Comparison of ENCODE assay signal across 23 cellular contexts in the genomic region with DNA sequence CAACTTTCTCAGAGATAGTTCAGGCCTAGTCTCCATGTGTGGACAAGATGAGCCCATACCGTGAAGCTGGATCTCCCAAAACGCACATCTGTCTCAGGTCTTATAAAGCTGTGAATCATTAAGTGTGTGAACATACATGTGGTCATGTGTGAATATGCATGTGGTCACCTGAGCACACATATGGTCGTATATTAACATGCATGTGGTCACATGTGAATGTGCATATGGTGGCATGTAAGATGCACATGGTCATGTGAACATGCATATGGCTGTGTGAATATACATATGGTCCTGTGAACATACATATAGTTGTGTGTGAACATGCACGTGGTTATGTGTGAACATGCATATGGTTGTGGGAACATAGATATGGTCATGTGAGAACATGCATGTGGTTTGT.
A peak's percentile ranks its signal among the peaks of the same experiment; 100 is the strongest.
DNase-seq lines count a peak whose midpoint lies in the region; ATAC-seq, FAIRE-seq and TF ChIP-seq lines count a peak whose summit lies in the region.
"Had no signal": no experiment of that assay in that cellular context is flagged by ENCODE, and none has a peak within 500 bp of the region (broad histone marks: within the 10 kb centered on the region; RNA-seq: fewer than 3 reads in every experiment).

No MANE protein-coding gene starts in this region.

- in situ Hi-C loops in HepG2 (cut with HindIII; ENCODE audit: extremely low pct_ligation_motif_present, low pct_unique_long_range_greater_than_20kb): no loop called here

- H3K9me3 Mint-ChIP-seq in activated CD8-positive, alpha-beta T cell treated with anti-CD3 and anti-CD28 coated beads for 36 hours: no peaks in the 10 kb centered on the region
- H3K9me3 Mint-ChIP-seq: CD4-positive, alpha-beta T cell; CD8-positive, alpha-beta T cell had no signal

- TF ChIP-seq EP300 in HepG2 (IDR thresholded peaks at IDR 0.05; ENCODE audit: low read depth in 2 of 2, low read length in 2 of 2) (no peak), HepG2 (CRISPR knock-in tag; IDR thresholded peaks at IDR 0.05; ENCODE audit: borderline replicate concordance) (no peak)

- CTCF ChIA-PET in HepG2 (lab: Yijun Ruan, JAX; ENCODE audit: low intra/inter-chr PET ratio, low total read pairs): no interaction called here
- CTCF ChIA-PET in activated CD8-positive, alpha-beta T cell treated with anti-CD3 and anti-CD28 coated beads for 36 hours (lab: Charles Lee): interaction anchor here (1.2 kb wide), 1 partner anchor 10 kb away, joined by 3 read pairs; no protein-coding TSS in a partner anchor

- no TSS peak for BruUV-seq in HepG2 (replicated peaks; lab: Mats Ljungman, UMichigan)

- H3K9me3 ChIP-seq in HepG2 (ENCODE audit: low read length) (no peaks in the 10 kb centered on the region), right lobe of liver (no peaks in the 10 kb centered on the region)
- H3K9me3 ChIP-seq: A549; BLaER1 treated with 17β-estradiol and CSF1 and Interleukin-3, amounts not matched to agents 10 nM and 100 nM; Caco-2 had no signal

- H3K27ac ChIP-seq in HepG2 (ENCODE audit: extremely low read length, insufficient read depth, low read length): no peak overlapping the region
- no peak overlapping the region for H3K27ac ChIP-seq in right lobe of liver
- H3K27ac ChIP-seq: 22Rv1, A549, C4-2B had no signal

- H3K4me3 Mint-ChIP-seq in activated CD8-positive, alpha-beta T cell treated with anti-CD3 and anti-CD28 coated beads for 36 hours: no peak overlapping the region
- H3K4me3 Mint-ChIP-seq: B cell; CD4-positive, alpha-beta T cell; CD8-positive, alpha-beta T cell had no signal

- no peak overlapping the region for H3K9ac ChIP-seq in HepG2 (ENCODE audit: insufficient read depth, low read depth, low read length)
- H3K9ac ChIP-seq: BLaER1 treated with 17β-estradiol and CSF1 and Interleukin-3, amounts not matched to agents 10 nM and 100 nM had no signal

- TF ChIP-seq CTCF in HepG2 (CRISPR knock-in tag; IDR thresholded peaks at IDR 0.05) (no peak), right lobe of liver (IDR thresholded peaks at IDR 0.05) (no peak)
- TF ChIP-seq CTCF in activated CD8-positive, alpha-beta T cell treated with anti-CD3 and anti-CD28 coated beads for 36 hours (IDR thresholded peaks at IDR 0.05): no peak

- H3K4me2 ChIP-seq in HepG2 (ENCODE audit: low read depth, low read length): no peak overlapping the region
- H3K4me2 ChIP-seq: A549 had no signal

- H3K27me3 ChIP-seq in HepG2 (ENCODE audit: control insufficient read depth in 1 of 2, insufficient read depth in 2 of 2, low read length in 2 of 2): no peaks in the 10 kb centered on the region
- no peaks in the 10 kb centered on the region for H3K27me3 ChIP-seq in right lobe of liver
- H3K27me3 ChIP-seq: BLaER1 treated with 17β-estradiol and CSF1 and Interleukin-3, amounts not matched to agents 10 nM and 100 nM had no signal

- FAIRE-seq in HepG2 (lab: Jason Lieb, UNC) (no peak), HTR-8/SVneo (lab: Jason Lieb, UNC) (peak; percentile 33)
- FAIRE-seq: A549, D721Med, G401.6, GM12892, GM18507 had no signal

- H3K4me1 Mint-ChIP-seq in activated CD8-positive, alpha-beta T cell treated with anti-CD3 and anti-CD28 coated beads for 36 hours (ENCODE audit: low read depth): no peaks in the 10 kb centered on the region

- DNase-seq in HepG2 (ENCODE audit: low spot score) (no peak), right lobe of liver (no peak), HTR-8/SVneo (ENCODE audit: insufficient read length, low spot score) (no peak), dedifferentiated amniotic fluid mesenchymal stem cell (ENCODE audit: extremely low spot score) (peak; percentile 3), NCI-H345 (lab: John Stamatoyannopoulos, UW) (no peak)
- no peak for DNase-seq in activated CD8-positive, alpha-beta T cell treated with anti-CD3 and anti-CD28 coated beads for 36 hours
- DNase-seq: AML-193; Caco-2; Calu3; CD4-positive, alpha-beta T cell; CD8-positive, alpha-beta T cell; DMS79 treated with DMSO at 0.1 percent for 48 hours; GF-D8 had no signal

- no peak overlapping the region for H3K27ac Mint-ChIP-seq in activated CD8-positive, alpha-beta T cell treated with anti-CD3 and anti-CD28 coated beads for 36 hours
- H3K27ac Mint-ChIP-seq: B cell; CD4-positive, alpha-beta T cell; CD8-positive, alpha-beta T cell had no signal

- no peak for TF ChIP-seq RAD21 in HepG2 (CRISPR knock-in tag; IDR thresholded peaks at IDR 0.05)

- intact Hi-C loops in HepG2 (cut with micrococcal nuclease; ENCODE audit: unreplicated experiment): no loop called here
- intact Hi-C loops in right lobe of liver (cut with DNase I): no loop called here
- intact Hi-C loops in activated CD8-positive, alpha-beta T cell treated with anti-CD3 and anti-CD28 coated beads for 36 hours (cut with micrococcal nuclease): no loop called here

- H2AFZ ChIP-seq in HepG2 (ENCODE audit: low read length): no peak overlapping the region

- H3K4me3 ChIP-seq in HepG2 (replicated peaks in 1 of 3; ENCODE audit: insufficient read depth in 1 of 3, low read depth in 2 of 3, low read length in 3 of 3) (no peak overlapping the region), right lobe of liver (no peak overlapping the region)
- H3K4me3 ChIP-seq: A549; BLaER1 treated with 17β-estradiol and CSF1 and Interleukin-3, amounts not matched to agents 10 nM and 100 nM had no signal

- no peaks in the 10 kb centered on the region for H3K27me3 Mint-ChIP-seq in activated CD8-positive, alpha-beta T cell treated with anti-CD3 and anti-CD28 coated beads for 36 hours
- H3K27me3 Mint-ChIP-seq: B cell; CD4-positive, alpha-beta T cell had no signal

- POLR2A ChIA-PET in HepG2 (lab: Yijun Ruan, JAX): no interaction called here
- POLR2A ChIA-PET in activated CD8-positive, alpha-beta T cell treated with anti-CD3 and anti-CD28 coated beads for 36 hours (lab: Charles Lee): no interaction called here

- ATAC-seq in HepG2 (no peak), right lobe of liver (no peak), GM21529 (IDR thresholded peaks at IDR 0.05; ENCODE audit: unreplicated experiment) (no peak)
- ATAC-seq in activated CD8-positive, alpha-beta T cell treated with anti-CD3 and anti-CD28 coated beads for 36 hours: no peak
- ATAC-seq: A549; CD8-positive, alpha-beta T cell had no signal

- H3K36me3 ChIP-seq in HepG2 (replicated peaks in 1 of 2; ENCODE audit: control insufficient read depth in 1 of 2, insufficient read depth in 2 of 2, low read length in 2 of 2) (no peaks in the 10 kb centered on the region), right lobe of liver (no peaks in the 10 kb centered on the region)
- H3K36me3 ChIP-seq: BLaER1 treated with 17β-estradiol and CSF1 and Interleukin-3, amounts not matched to agents 10 nM and 100 nM had no signal

- no peak for TF ChIP-seq POLR2A in HepG2 (IDR thresholded peaks at IDR 0.05; ENCODE audit: insufficient read depth in 1 of 2, low read depth in 2 of 2, low read length in 2 of 2)
- no peak for TF ChIP-seq POLR2A in right lobe of liver (IDR thresholded peaks at IDR 0.05)

- no peaks in the 10 kb centered on the region for H4K20me1 ChIP-seq in HepG2 (ENCODE audit: insufficient read depth, low read length)
- H4K20me1 ChIP-seq: BLaER1 treated with 17β-estradiol and CSF1 and Interleukin-3, amounts not matched to agents 10 nM and 100 nM had no signal

- H3K4me1 ChIP-seq in HepG2 (ENCODE audit: insufficient read depth, low read length): peaks cover 28% of the 10 kb centered on the region
- no peaks in the 10 kb centered on the region for H3K4me1 ChIP-seq in right lobe of liver
- H3K4me1 ChIP-seq: A549, Caco-2 had no signal

- WGBS in HepG2 (ENCODE audit: low lambda C conversion rate): 83% methylated on average over 4 of the region's 4 CpGs
- 94% methylated on average over 4 of the region's 4 CpGs for WGBS in right lobe of liver (ENCODE audit: insufficient coverage, low coverage, low lambda C conversion rate, missing lambda C conversion rate)

- no peaks in the 10 kb centered on the region for H3K36me3 Mint-ChIP-seq in activated CD8-positive, alpha-beta T cell treated with anti-CD3 and anti-CD28 coated beads for 36 hours (ENCODE audit: low read depth)
- H3K36me3 Mint-ChIP-seq: CD8-positive, alpha-beta T cell had no signal

- H3K79me2 ChIP-seq in HepG2 (ENCODE audit: insufficient read depth, low read length): no peaks in the 10 kb centered on the region

TF ChIP-seq in HepG2, 621 proteins besides CTCF, POLR2A, EP300 and RAD21:
- TF ChIP-seq, protein P1, sequence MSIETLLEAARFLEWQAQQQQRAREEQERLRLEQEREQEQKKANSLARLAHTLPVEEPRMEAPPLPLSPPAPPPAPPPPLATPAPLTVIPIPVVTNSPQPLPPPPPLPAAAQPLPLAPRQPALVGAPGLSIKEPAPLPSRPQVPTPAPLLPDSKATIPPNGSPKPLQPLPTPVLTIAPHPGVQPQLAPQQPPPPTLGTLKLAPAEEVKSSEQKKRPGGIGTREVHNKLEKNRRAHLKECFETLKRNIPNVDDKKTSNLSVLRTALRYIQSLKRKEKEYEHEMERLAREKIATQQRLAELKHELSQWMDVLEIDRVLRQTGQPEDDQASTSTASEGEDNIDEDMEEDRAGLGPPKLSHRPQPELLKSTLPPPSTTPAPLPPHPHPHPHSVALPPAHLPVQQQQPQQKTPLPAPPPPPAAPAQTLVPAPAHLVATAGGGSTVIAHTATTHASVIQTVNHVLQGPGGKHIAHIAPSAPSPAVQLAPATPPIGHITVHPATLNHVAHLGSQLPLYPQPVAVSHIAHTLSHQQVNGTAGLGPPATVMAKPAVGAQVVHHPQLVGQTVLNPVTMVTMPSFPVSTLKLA (IDR thresholded peaks at IDR 0.05): peak; percentile 96
- no peak for TF ChIP-seq ZNF350 (CRISPR knock-in tag; IDR thresholded peaks at IDR 0.05; ENCODE audit: borderline replicate concordance, low read depth)
